Comparison of ENCODE assay signal across 12 cellular contexts in genomic region chr19:38173324-38174041, GRCh38. TPM values are rescaled to one million over a fixed set of nuclear protein-coding genes. Genes with fewer than 3 reads are reported as not detected.
DNase-seq lines count a peak whose midpoint lies in the region; ATAC-seq, FAIRE-seq and TF ChIP-seq lines count a peak whose summit lies in the region.
"Had no signal": no experiment of that assay in that cellular context is flagged by ENCODE, and none has a peak within 500 bp of the region (broad histone marks: within the 10 kb centered on the region; RNA-seq: fewer than 3 reads in every experiment).

No MANE protein-coding gene starts in this region.

- H3K36me3 ChIP-seq in astrocyte (ENCODE audit: insufficient read depth, low read length) = peaks cover 4% of the 10 kb centered on the region
- H3K36me3 ChIP-seq in right atrium auricular region = no peaks in the 10 kb centered on the region
- H3K36me3 ChIP-seq in thoracic aorta = no peaks in the 10 kb centered on the region
- H3K36me3 ChIP-seq: ovary had no signal

- peaks cover 3% of the 10 kb centered on the region for H3K36me3 Mint-ChIP-seq in astrocyte (ENCODE audit: low read depth, unreplicated experiment)
- peaks cover 25% of the 10 kb centered on the region for H3K36me3 Mint-ChIP-seq in Calu3 (ENCODE audit: insufficient read depth, unreplicated experiment)
- H3K36me3 Mint-ChIP-seq in activated CD4-positive, alpha-beta memory T cell treated with anti-CD3 and anti-CD28 coated beads, Interleukin-2, amount 10 ng/mL, durations not matched to agents 7 days and 5 days (ENCODE audit: low read depth) = no peaks in the 10 kb centered on the region

- ATAC-seq in thoracic aorta (ENCODE audit: insufficient number of reproducible peaks, low FRiP score, low read depth) (peak; percentile 82), GM21723 (IDR thresholded peaks at IDR 0.05; ENCODE audit: unreplicated experiment) (no peak)

- H3K4me2 ChIP-seq in astrocyte (ENCODE audit: low read length) = no peak overlapping the region

- peak overlapping the region; percentile 56 for H3K9ac ChIP-seq in astrocyte (ENCODE audit: low read length)

- POLR2A ChIA-PET in activated CD4-positive, alpha-beta memory T cell treated with anti-CD3 and anti-CD28 coated beads, Interleukin-2, amount 10 ng/mL, durations not matched to agents 7 days and 5 days (lab: Charles Lee) = no interaction called here

- H3K4me1 Mint-ChIP-seq in astrocyte (ENCODE audit: low read depth, unreplicated experiment) = no peaks in the 10 kb centered on the region
- H3K4me1 Mint-ChIP-seq in Calu3 (ENCODE audit: low read depth, unreplicated experiment) = no peaks in the 10 kb centered on the region
- H3K4me1 Mint-ChIP-seq in activated CD4-positive, alpha-beta memory T cell treated with anti-CD3 and anti-CD28 coated beads, Interleukin-2, amount 10 ng/mL, durations not matched to agents 7 days and 5 days = no peaks in the 10 kb centered on the region

- H3K9me3 ChIP-seq in astrocyte (ENCODE audit: insufficient read depth, low read depth, low read length) (no peaks in the 10 kb centered on the region), right atrium auricular region (no peaks in the 10 kb centered on the region), thoracic aorta (no peaks in the 10 kb centered on the region)
- H3K9me3 ChIP-seq: ovary, transverse colon had no signal

- no peaks in the 10 kb centered on the region for H3K79me2 ChIP-seq in astrocyte (ENCODE audit: insufficient read depth, low read length)

- FAIRE-seq in astrocyte (lab: Jason Lieb, UNC) = no peak
- FAIRE-seq: HTR-8/SVneo had no signal

- H3K4me3 ChIP-seq in astrocyte (ENCODE audit: insufficient read depth, low read depth, low read length) (no peak overlapping the region), right atrium auricular region (no peak overlapping the region), thoracic aorta (no peak overlapping the region)
- H3K4me3 ChIP-seq: ovary, transverse colon had no signal

- no peaks in the 10 kb centered on the region for H3K9me3 Mint-ChIP-seq in astrocyte (ENCODE audit: unreplicated experiment)
- H3K9me3 Mint-ChIP-seq in Calu3 (ENCODE audit: low read depth, unreplicated experiment) = no peaks in the 10 kb centered on the region
- no peaks in the 10 kb centered on the region for H3K9me3 Mint-ChIP-seq in activated CD4-positive, alpha-beta memory T cell treated with anti-CD3 and anti-CD28 coated beads, Interleukin-2, amount 10 ng/mL, durations not matched to agents 7 days and 5 days

- intact Hi-C loops in Calu3 (cut with micrococcal nuclease; ENCODE audit: unreplicated experiment) = no loop called here

- TF ChIP-seq CTCF in astrocyte (IDR thresholded peaks at IDR 0.05; ENCODE audit: insufficient read depth, low read depth, low read length) (no peak), right atrium auricular region (IDR thresholded peaks at IDR 0.05) (no peak), thoracic aorta (IDR thresholded peaks at IDR 0.05) (no peak), Calu3 (IDR thresholded peaks at IDR 0.05; ENCODE audit: unreplicated experiment) (no peak)

- H4K20me1 ChIP-seq in astrocyte (ENCODE audit: insufficient read depth, low read length) = peaks cover 12% of the 10 kb centered on the region

- peak overlapping the region; percentile 34 for H3K27ac Mint-ChIP-seq in astrocyte (ENCODE audit: unreplicated experiment)
- H3K27ac Mint-ChIP-seq in Calu3 (ENCODE audit: unreplicated experiment) = no peak overlapping the region
- H3K27ac Mint-ChIP-seq in activated CD4-positive, alpha-beta memory T cell treated with anti-CD3 and anti-CD28 coated beads, Interleukin-2, amount 10 ng/mL, durations not matched to agents 7 days and 5 days = no peak overlapping the region

- H3K4me1 ChIP-seq in astrocyte (ENCODE audit: insufficient read depth, low read length) (peaks cover 5% of the 10 kb centered on the region), right atrium auricular region (peaks cover 0 to 5% of the 10 kb centered on the region in 2 donors), thoracic aorta (ENCODE audit: control insufficient read depth in 1 of 2, low read depth in 2 of 2) (peaks cover 3 to 27% of the 10 kb centered on the region in 2 donors)
- H3K4me1 ChIP-seq: transverse colon had no signal

- no peaks in the 10 kb centered on the region for H3K27me3 ChIP-seq in astrocyte (ENCODE audit: insufficient read depth, low read length)
- H3K27me3 ChIP-seq in right atrium auricular region = no peaks in the 10 kb centered on the region
- no peaks in the 10 kb centered on the region for H3K27me3 ChIP-seq in thoracic aorta (replicated peaks; ENCODE audit: insufficient read depth)
- H3K27me3 ChIP-seq: ovary, transverse colon had no signal

- no peaks in the 10 kb centered on the region for H3K27me3 Mint-ChIP-seq in astrocyte (ENCODE audit: low read depth, unreplicated experiment)
- no peaks in the 10 kb centered on the region for H3K27me3 Mint-ChIP-seq in Calu3 (ENCODE audit: unreplicated experiment)
- H3K27me3 Mint-ChIP-seq in activated CD4-positive, alpha-beta memory T cell treated with anti-CD3 and anti-CD28 coated beads, Interleukin-2, amount 10 ng/mL, durations not matched to agents 7 days and 5 days = no peaks in the 10 kb centered on the region

- BruUV-seq in Calu3 (replicated peaks; lab: Mats Ljungman, UMichigan) = no TSS peak

- peak; percentile 75 for DNase-seq in NCI-H2227 (lab: John Stamatoyannopoulos, UW; ENCODE audit: unreplicated experiment)
- DNase-seq in NCI-H2227 treated with DMSO at 0.1 percent for 48 hours (lab: John Stamatoyannopoulos, UW) = no peak
- peak; percentile 78 for DNase-seq in astrocyte (ENCODE audit: low read depth)
- peak; percentile 73 for DNase-seq in right atrium auricular region (ENCODE audit: low spot score)
- DNase-seq in thoracic aorta (ENCODE audit: low spot score) = peak; percentile 67
- DNase-seq in Calu3 = no peak
- DNase-seq in activated CD4-positive, alpha-beta memory T cell treated with anti-CD3 and anti-CD28 coated beads, Interleukin-2, amount 10 ng/mL, durations not matched to agents 7 days and 5 days = no peak
- DNase-seq: cortex of kidney, ovary, transverse colon had no signal

- peak overlapping the region; percentile 72 for H3K27ac ChIP-seq in astrocyte (ENCODE audit: low read depth, low read length)
- H3K27ac ChIP-seq in right atrium auricular region = peak overlapping the region; percentile 76 to 86
- peak overlapping the region; percentile 67 to 92 for H3K27ac ChIP-seq in thoracic aorta
- H3K27ac ChIP-seq: ovary, transverse colon had no signal

- H3K4me3 Mint-ChIP-seq in astrocyte (ENCODE audit: unreplicated experiment) (no peak overlapping the region), Calu3 (ENCODE audit: low read depth, unreplicated experiment) (no peak overlapping the region)
- H3K4me3 Mint-ChIP-seq in activated CD4-positive, alpha-beta memory T cell treated with anti-CD3 and anti-CD28 coated beads, Interleukin-2, amount 10 ng/mL, durations not matched to agents 7 days and 5 days = no peak overlapping the region

- CTCF ChIA-PET in Calu3 (lab: Charles Lee) = no interaction called here
- CTCF ChIA-PET in activated CD4-positive, alpha-beta memory T cell treated with anti-CD3 and anti-CD28 coated beads, Interleukin-2, amount 10 ng/mL, durations not matched to agents 7 days and 5 days (lab: Charles Lee) = no interaction called here

- no peak overlapping the region for H2AFZ ChIP-seq in astrocyte (ENCODE audit: low read depth, low read length)

RNA-seq across cellular contexts. Expression of gene DPF1, which starts 50.5 kb away (rescaled TPM):
- total RNA-seq in astrocyte = 4.0 and 4.5 TPM in 2 replicates
- not detected for total RNA-seq in right atrium auricular region
- total RNA-seq in thoracic aorta = 1 to 10 TPM in 1 of 2 donors, under 1 TPM in 1; 0.85 to 1.2 TPM
- total RNA-seq in Calu3 (2022) = 1.0 and 1.5 TPM in 2 replicates
- under 1 TPM; 0.40 to 0.55 TPM for total RNA-seq in activated CD4-positive, alpha-beta memory T cell treated with anti-CD3 and anti-CD28 coated beads, Interleukin-2, amount 10 ng/mL, durations not matched to agents 7 days and 5 days
- total RNA-seq: transverse colon had no signal

Comparison
In these comparisons a context has a peak if more than half of its experiments do, and no peak if none do; other contexts are left out.
1. DNase-seq: peak in NCI-H2227 (single experiment), astrocyte (single experiment), right atrium auricular region (single experiment) and thoracic aorta (single experiment); none in NCI-H2227 treated with DMSO at 0.1 percent for 48 hours (single experiment), Calu3 (single experiment) and activated CD4-positive, alpha-beta memory T cell treated with anti-CD3 and anti-CD28 coated beads, Interleukin-2, amount 10 ng/mL, durations not matched to agents 7 days and 5 days (single experiment).
2. Peak in every context shown above with its lines, with median percentiles within 50 percentile points of each other: H3K27ac ChIP-seq.